8 cellular contexts compared by ENCODE assay signal in the genomic region with DNA sequence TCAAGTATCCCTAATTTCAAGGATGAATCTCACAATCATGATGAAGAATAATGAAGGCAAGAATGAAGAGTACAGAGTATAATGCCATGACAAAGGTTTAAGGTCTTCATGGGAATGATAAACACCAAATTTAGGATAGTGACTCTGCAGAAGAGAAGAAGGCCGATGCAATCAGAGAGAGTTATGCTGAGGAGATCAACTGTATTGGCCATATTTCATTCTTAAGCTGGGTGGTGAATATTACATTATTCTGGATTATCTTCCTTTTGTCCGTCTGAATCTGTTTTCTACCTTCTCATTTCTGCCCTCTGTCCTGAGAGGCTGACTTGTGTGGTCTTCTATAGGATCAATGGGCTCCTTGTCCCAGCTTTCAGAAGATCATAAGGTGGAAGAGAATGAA.
"Had no signal": no experiment of that assay in that cellular context is flagged by ENCODE, and none has a peak within 500 bp of the region (broad histone marks: within the 10 kb centered on the region; RNA-seq: fewer than 3 reads in every experiment).

No MANE protein-coding gene starts in this region.

- H3K4me3 ChIP-seq: GM12878 had no signal

- ATAC-seq: GM12878 had no signal

- FAIRE-seq: G401.6, GM12878, GM12891, GM12892, GM18507, GM19239 had no signal

- DNase-seq: GDM1, GF-D8 had no signal
